8 cellular contexts compared by ENCODE assay signal in the genomic region with DNA sequence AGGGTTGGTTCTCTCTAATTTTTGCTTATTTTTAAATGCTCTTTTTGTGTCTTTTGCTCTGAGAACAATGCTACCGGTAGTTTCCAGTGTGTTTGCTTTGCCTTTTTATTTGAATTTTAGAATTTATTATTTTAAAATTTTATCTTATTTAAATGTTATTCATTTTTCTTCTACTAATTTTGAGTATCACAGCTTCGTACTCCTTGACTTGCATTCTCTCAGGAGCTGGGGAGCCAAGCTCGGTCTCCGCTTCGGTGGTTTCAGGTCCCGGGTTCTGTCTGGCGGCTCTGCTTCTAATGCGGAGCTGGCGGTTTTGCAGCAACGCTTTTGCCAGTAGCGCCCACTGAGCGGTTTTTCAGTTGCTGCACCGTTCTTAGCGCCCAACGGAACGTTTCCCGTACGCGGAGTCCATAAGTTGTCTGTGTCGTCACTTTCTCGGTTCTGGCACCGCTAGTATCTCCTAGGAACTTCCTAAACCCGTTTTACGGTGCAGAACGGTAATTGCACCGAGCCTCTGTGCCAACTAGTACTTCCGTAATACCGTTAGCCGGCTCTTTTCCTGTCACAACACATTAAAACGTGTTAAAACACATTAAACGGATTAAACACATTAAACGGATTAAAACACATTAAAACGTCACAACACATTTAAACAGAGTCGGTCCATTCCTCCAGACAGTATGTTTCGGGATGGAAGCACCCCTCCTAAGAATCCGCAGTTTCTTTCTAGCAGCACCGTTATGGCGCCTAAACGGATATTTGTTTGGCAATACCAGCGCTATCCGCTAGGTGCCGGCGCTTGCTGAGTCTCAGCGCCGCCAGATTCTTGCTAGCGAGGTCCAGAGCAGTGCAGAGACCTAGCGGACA. TPM values are rescaled to one million over a fixed set of nuclear protein-coding genes. Genes with fewer than 3 reads are reported as not detected.
DNase-seq lines count a peak whose midpoint lies in the region; ATAC-seq, FAIRE-seq and TF ChIP-seq lines count a peak whose summit lies in the region.

No MANE protein-coding gene starts in this region.

- DNase-seq in AG08396 (ENCODE audit: low spot score) (peak; percentile 55), RCC 7860 (ENCODE audit: low spot score) (peak; percentile 93), foreskin fibroblast (peak; percentile 88 to 96), nucleus accumbens (lab: John Stamatoyannopoulos, UW) (peak in 38 of 56 donors; percentile 6 to 75 (median 44)), superior temporal gyrus (ENCODE audit: extremely low spot score) (peak; percentile 87)
- peak; percentile 86 for DNase-seq in activated T-helper 2 cell treated with anti-CD3 and anti-CD28 coated beads, Interferon-gamma antibody, Interleukin-2, Interleukin-4, amounts not matched to agents 10 μg/mL and 5 μg/mL and 100 μg/mL, durations not matched to agents 14 hours and 24 hours and 36 hours (ENCODE audit: low spot score)

- no peaks in the 10 kb centered on the region for H3K9me3 Mint-ChIP-seq in activated T-helper 2 cell treated with anti-CD3 and anti-CD28 coated beads, Interferon-gamma antibody, Interleukin-2, Interleukin-4, amounts not matched to agents 10 μg/mL and 5 μg/mL and 100 μg/mL, durations not matched to agents 14 hours and 24 hours and 36 hours

- no peaks in the 10 kb centered on the region for H3K27me3 Mint-ChIP-seq in activated T-helper 2 cell treated with anti-CD3 and anti-CD28 coated beads, Interferon-gamma antibody, Interleukin-2, Interleukin-4, amounts not matched to agents 10 μg/mL and 5 μg/mL and 100 μg/mL, durations not matched to agents 14 hours and 24 hours and 36 hours (ENCODE audit: low read depth)

- peaks cover 32% of the 10 kb centered on the region for H3K4me1 Mint-ChIP-seq in activated T-helper 2 cell treated with anti-CD3 and anti-CD28 coated beads, Interferon-gamma antibody, Interleukin-2, Interleukin-4, amounts not matched to agents 10 μg/mL and 5 μg/mL and 100 μg/mL, durations not matched to agents 14 hours and 24 hours and 36 hours (ENCODE audit: low read depth)

- peak overlapping the region; percentile 57 to 79 for H3K4me3 ChIP-seq in foreskin fibroblast (ENCODE audit: low read depth in 1 of 2, low read length in 2 of 2)

- peak overlapping the region; percentile 100 for H3K4me3 Mint-ChIP-seq in activated T-helper 2 cell treated with anti-CD3 and anti-CD28 coated beads, Interferon-gamma antibody, Interleukin-2, Interleukin-4, amounts not matched to agents 10 μg/mL and 5 μg/mL and 100 μg/mL, durations not matched to agents 14 hours and 24 hours and 36 hours (ENCODE audit: low read depth)

- ATAC-seq in GM18873 (IDR thresholded peaks at IDR 0.05; ENCODE audit: low FRiP score, unreplicated experiment) = peak; percentile 48
- ATAC-seq in HG03159 (IDR thresholded peaks at IDR 0.05; ENCODE audit: unreplicated experiment) = peak; percentile 48

- intact Hi-C loops in activated T-helper 2 cell treated with anti-CD3 and anti-CD28 coated beads, Interferon-gamma antibody, Interleukin-2, Interleukin-4, amounts not matched to agents 10 μg/mL and 5 μg/mL and 100 μg/mL, durations not matched to agents 14 hours and 24 hours and 36 hours (cut with micrococcal nuclease) = loop anchor here (1.0 to 5.0 kb wide), 7 partner anchors 14 to 320 kb away; partner anchors contain the start of genes NIM1K and ZNF131

- TF ChIP-seq CTCF in foreskin fibroblast (IDR thresholded peaks at IDR 0.05; ENCODE audit: low read depth, low read length) = peak; percentile 78

- peak; percentile 91 for FAIRE-seq in RCC 7860 (lab: Jason Lieb, UNC)

- peak overlapping the region; percentile 100 for H3K27ac Mint-ChIP-seq in activated T-helper 2 cell treated with anti-CD3 and anti-CD28 coated beads, Interferon-gamma antibody, Interleukin-2, Interleukin-4, amounts not matched to agents 10 μg/mL and 5 μg/mL and 100 μg/mL, durations not matched to agents 14 hours and 24 hours and 36 hours

- peaks cover 4% of the 10 kb centered on the region for H3K36me3 Mint-ChIP-seq in activated T-helper 2 cell treated with anti-CD3 and anti-CD28 coated beads, Interferon-gamma antibody, Interleukin-2, Interleukin-4, amounts not matched to agents 10 μg/mL and 5 μg/mL and 100 μg/mL, durations not matched to agents 14 hours and 24 hours and 36 hours (ENCODE audit: low read depth)

RNA-seq across cellular contexts. Expression of gene ANXA2R, which starts 45.6 kb away (rescaled TPM):
- total RNA-seq in activated T-helper 2 cell treated with anti-CD3 and anti-CD28 coated beads, Interferon-gamma antibody, Interleukin-2, Interleukin-4, amounts not matched to agents 10 μg/mL and 5 μg/mL and 100 μg/mL, durations not matched to agents 14 hours and 24 hours and 36 hours = 2.1 and 2.5 TPM in 2 replicates

Comparison
In these comparisons a context has a peak if more than half of its experiments do, and no peak if none do; other contexts are left out.
1. Peak in every context shown above with its lines: DNase-seq, ATAC-seq and H3K4me3 ChIP-seq.